ENCODE assay signal across 1 cellular context in genomic region chr5:140690941-140691924, GRCh38.
A peak's percentile ranks its signal among the peaks of the same experiment; 100 is the strongest.
TF ChIP-seq lines count a peak whose summit lies in the region.

HARS1 (minus strand) TSS chr5:140691370; CDS start chr5:140691304, 66 bp downstream.
HARS2 (plus strand) TSS chr5:140691455; CDS start chr5:140691649, 194 bp downstream.

TF ChIP-seq in IMR-90, 13 proteins besides CTCF, POLR2A, EP300 and RAD21 (continued from another document):
- TF ChIP-seq USF2 (IDR thresholded peaks at IDR 0.05; ENCODE audit: low read depth, low read length) (no peak; the same call in 1 of the 2 replicates), BHLHE40 (IDR thresholded peaks at IDR 0.05; ENCODE audit: low read depth, low read length) (peak; percentile 24; the same call in 1 of the 2 replicates)
